In the genomic region with DNA sequence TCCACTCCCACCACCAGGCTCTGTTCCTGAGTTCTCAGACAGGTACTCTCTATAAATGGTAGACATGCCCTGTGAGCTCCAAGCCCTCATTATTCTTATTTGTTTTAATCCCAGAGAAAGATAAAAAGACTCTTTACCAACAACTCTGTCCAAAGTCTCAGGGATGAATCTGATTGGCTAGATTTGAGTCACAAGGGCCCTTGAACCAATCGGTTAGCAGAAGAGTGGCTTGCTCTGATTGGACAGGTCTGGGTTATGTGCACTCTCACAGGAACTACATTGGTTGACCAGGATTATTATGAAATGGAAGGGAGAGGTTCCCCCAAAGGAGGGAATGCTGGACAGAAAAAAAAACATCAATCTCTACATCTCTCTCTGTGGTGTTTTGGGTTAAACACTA, we compare ENCODE assay signal across 16 cellular contexts. TPM values are rescaled to one million over a fixed set of nuclear protein-coding genes. Genes with fewer than 3 reads are reported as not detected.
DNase-seq lines count a peak whose midpoint lies in the region; ATAC-seq, FAIRE-seq and TF ChIP-seq lines count a peak whose summit lies in the region.
"Had no signal": no experiment of that assay in that cellular context is flagged by ENCODE, and none has a peak within 500 bp of the region (broad histone marks: within the 10 kb centered on the region; RNA-seq: fewer than 3 reads in every experiment).

No MANE protein-coding gene starts in this region.

- peaks cover 61% of the 10 kb centered on the region for H3K36me3 Mint-ChIP-seq in activated naive CD4-positive, alpha-beta T cell treated with anti-CD3 and anti-CD28 coated beads for 36 hours (ENCODE audit: low read depth)
- peaks cover 84 to 92% of the 10 kb centered on the region in 2 donors for H3K36me3 Mint-ChIP-seq in stimulated activated naive B cell treated with anti-CD40 and anti-IgM and Interleukin-4, amounts not matched to agents 10 μg/mL and 1 μg/mL and 100 μg/mL, for 72 hours

- H3K27ac ChIP-seq in OCI-LY3 (ENCODE audit: low read length): peak overlapping the region; percentile 91
- no peak overlapping the region; the same call in 1 of the 2 replicates for H3K27ac ChIP-seq in GM12878 (ENCODE audit: control insufficient read depth, insufficient read depth)
- H3K27ac ChIP-seq: ovary, suprapubic skin had no signal

- CTCF ChIA-PET in activated naive CD4-positive, alpha-beta T cell treated with anti-CD3 and anti-CD28 coated beads for 36 hours (lab: Charles Lee): interaction anchor here (1.5 kb wide), 1 partner anchor 12 kb away, joined by 3 read pairs; no protein-coding TSS in a partner anchor
- CTCF ChIA-PET in GM12878 (lab: Yijun Ruan, JAX): interaction anchor here (1.5 to 1.8 kb wide), 2 partner anchors 8 to 10 kb away, joined by 5 to 7 read pairs; no protein-coding TSS in a partner anchor

- H3K4me1 Mint-ChIP-seq in activated naive CD4-positive, alpha-beta T cell treated with anti-CD3 and anti-CD28 coated beads for 36 hours (ENCODE audit: low read depth): peaks cover 93% of the 10 kb centered on the region
- H3K4me1 Mint-ChIP-seq in stimulated activated naive B cell treated with anti-CD40 and anti-IgM and Interleukin-4, amounts not matched to agents 10 μg/mL and 1 μg/mL and 100 μg/mL, for 72 hours: peaks cover 76 to 97% of the 10 kb centered on the region in 2 donors

- H3K79me2 ChIP-seq in OCI-LY3 (ENCODE audit: low read length) (peaks cover 99% of the 10 kb centered on the region), GM12878 (ENCODE audit: control insufficient read depth, insufficient read depth, low read length) (peaks cover 95% of the 10 kb centered on the region)

- H3K4me2 ChIP-seq in OCI-LY3 (ENCODE audit: low read length) (peak overlapping the region; percentile 2; the same call in 1 of the 2 replicates), GM12878 (ENCODE audit: control insufficient read depth, insufficient read depth) (peak overlapping the region; percentile 0; the same call in 1 of the 2 replicates)

- no peak for DNase-seq in activated naive CD4-positive, alpha-beta T cell treated with anti-CD3 and anti-CD28 coated beads for 36 hours
- DNase-seq in activated naive CD4-positive, alpha-beta T cell treated with Interleukin-2 at 50 U/mL for 16 hours: no peak
- DNase-seq in GM12878 (ENCODE audit: low read depth, low spot score) (no peak), dermis blood vessel endothelial cell (no peak)
- DNase-seq in stimulated activated naive B cell treated with anti-CD40 and anti-IgM and Interleukin-4, amounts not matched to agents 10 μg/mL and 1 μg/mL and 100 μg/mL, for 72 hours: no peak
- no peak for DNase-seq in central memory CD4-positive, alpha-beta T cell
- DNase-seq: DMS53, NCI-H187, NCI-H526 treated with DMSO at 0.1 percent for 48 hours, ovary, T-helper 9 cell had no signal

- no peaks in the 10 kb centered on the region for H3K27me3 Mint-ChIP-seq in activated naive CD4-positive, alpha-beta T cell treated with anti-CD3 and anti-CD28 coated beads for 36 hours (ENCODE audit: low read depth)
- H3K27me3 Mint-ChIP-seq in stimulated activated naive B cell treated with anti-CD40 and anti-IgM and Interleukin-4, amounts not matched to agents 10 μg/mL and 1 μg/mL and 100 μg/mL, for 72 hours: no peaks in the 10 kb centered on the region

- H3K36me3 ChIP-seq in OCI-LY3 (replicated peaks; ENCODE audit: low read depth, low read length): peaks cover 97% of the 10 kb centered on the region
- peaks cover 20 to 27% of the 10 kb centered on the region in 2 experiments for H3K36me3 ChIP-seq in GM12878 (ENCODE audit: control insufficient read depth in 2 of 2, insufficient read depth in 2 of 2, low read length in 1 of 2)
- H3K36me3 ChIP-seq: ovary, suprapubic skin had no signal

- TF ChIP-seq CTCF in OCI-LY3 (IDR thresholded peaks at IDR 0.05; ENCODE audit: low read depth, low read length) (no peak), GM12878 (IDR thresholded peaks at IDR 0.05 in 2 of 3, conservative IDR thresholded peaks at IDR 0.05 in 1 of 3; ENCODE audit: control insufficient read depth in 2 of 3, extremely low read depth in 1 of 3, insufficient read depth in 1 of 3, low read depth in 3 of 3, low read length in 3 of 3) (no peak)

- in situ Hi-C loops in GM12878 (cut with MboI): loop anchor here (25.0 kb wide), 1 partner anchor 952 kb away; no protein-coding TSS in a partner anchor

- intact Hi-C loops in activated naive CD4-positive, alpha-beta T cell treated with anti-CD3 and anti-CD28 coated beads for 36 hours (cut with micrococcal nuclease): no loop called here
- intact Hi-C loops in GM12878 (cut with micrococcal nuclease; ENCODE audit: unreplicated experiment): no loop called here

- no peak for TF ChIP-seq EP300 in GM12878 (IDR thresholded peaks at IDR 0.05; ENCODE audit: borderline replicate concordance in 1 of 2, control insufficient read depth in 1 of 2, low read depth in 2 of 2, low read length in 2 of 2)

- H3K9me3 Mint-ChIP-seq in activated naive CD4-positive, alpha-beta T cell treated with anti-CD3 and anti-CD28 coated beads for 36 hours: peaks cover 3% of the 10 kb centered on the region
- H3K9me3 Mint-ChIP-seq in stimulated activated naive B cell treated with anti-CD40 and anti-IgM and Interleukin-4, amounts not matched to agents 10 μg/mL and 1 μg/mL and 100 μg/mL, for 72 hours: peaks cover 12 to 20% of the 10 kb centered on the region in 2 donors
- H3K9me3 Mint-ChIP-seq: mesothelial cell of epicardium had no signal

- TF ChIP-seq RAD21 in GM12878 (IDR thresholded peaks at IDR 0.05; ENCODE audit: insufficient read depth, low read depth, low read length): no peak

- SMC1A ChIA-PET in GM12878 (lab: Charles Lee; ENCODE audit: uncharacterized antibody, unreplicated experiment): interaction anchor here (0.8 to 14.0 kb wide), 5 partner anchors 8 to 103 kb away, joined by 3 to 229 read pairs (median 4); no protein-coding TSS in a partner anchor

- no TSS peak for BruUV-seq in GM12878 (replicated peaks; lab: Mats Ljungman, UMichigan)

- H3K4me3 ChIP-seq in OCI-LY3 (ENCODE audit: low read length) (no peak overlapping the region), GM12878 (peak overlapping the region; percentile 12; the same call in 1 of the 2 replicates)
- H3K4me3 ChIP-seq: ovary, suprapubic skin had no signal

- H3K4me3 Mint-ChIP-seq in activated naive CD4-positive, alpha-beta T cell treated with anti-CD3 and anti-CD28 coated beads for 36 hours: no peak overlapping the region
- no peak overlapping the region for H3K4me3 Mint-ChIP-seq in stimulated activated naive B cell treated with anti-CD40 and anti-IgM and Interleukin-4, amounts not matched to agents 10 μg/mL and 1 μg/mL and 100 μg/mL, for 72 hours
- H3K4me3 Mint-ChIP-seq: mesothelial cell of epicardium had no signal

- POLR2A ChIA-PET in GM12878 (lab: Charles Lee): interaction anchor here (0.6 to 10.6 kb wide), 2 partner anchors 9 to 18 kb away, joined by 3 to 214 read pairs; no protein-coding TSS in a partner anchor

- WGBS in GM12878 (ENCODE audit: insufficient coverage, insufficient replicate concordance, low lambda C conversion rate, missing lambda C conversion rate): 58% methylated on average over 1 of the region's 1 CpG

- H4K20me1 ChIP-seq in OCI-LY3 (ENCODE audit: insufficient read depth, low read length) (peaks cover 68% of the 10 kb centered on the region), GM12878 (ENCODE audit: control insufficient read depth, insufficient read depth) (peaks cover 6% of the 10 kb centered on the region)

- ATAC-seq in GM12878 (no peak), GM18907 (IDR thresholded peaks at IDR 0.05; ENCODE audit: unreplicated experiment) (no peak)
- no peak for ATAC-seq in stimulated activated naive B cell treated with anti-CD40 and anti-IgM and Interleukin-4, amounts not matched to agents 10 μg/mL and 1 μg/mL and 100 μg/mL, for 72 hours (replicated peaks)

- no peak overlapping the region for H2AFZ ChIP-seq in OCI-LY3 (ENCODE audit: low read depth, low read length)
- H2AFZ ChIP-seq in GM12878 (ENCODE audit: control insufficient read depth, low read depth, low read length): no peak overlapping the region

- RAD21 ChIA-PET in GM12878 (lab: Charles Lee; ENCODE audit: unreplicated experiment): interaction anchor here (1.1 to 1.8 kb wide), 3 partner anchors 9 to 41 kb away, joined by 3 to 6 read pairs (median 6); no protein-coding TSS in a partner anchor

- peaks cover 62% of the 10 kb centered on the region for H3K4me1 ChIP-seq in OCI-LY3 (ENCODE audit: low read length)
- H3K4me1 ChIP-seq in GM12878 (ENCODE audit: control insufficient read depth, insufficient read depth, low read length): peaks cover 59% of the 10 kb centered on the region

- H3K27ac Mint-ChIP-seq in activated naive CD4-positive, alpha-beta T cell treated with anti-CD3 and anti-CD28 coated beads for 36 hours: peak overlapping the region; percentile 66
- peak overlapping the region; percentile 96 for H3K27ac Mint-ChIP-seq in stimulated activated naive B cell treated with anti-CD40 and anti-IgM and Interleukin-4, amounts not matched to agents 10 μg/mL and 1 μg/mL and 100 μg/mL, for 72 hours

- H3K9ac ChIP-seq in OCI-LY3 (ENCODE audit: low read length) (no peak overlapping the region; the same call in 1 of the 2 replicates), GM12878 (ENCODE audit: control insufficient read depth, insufficient read depth, low read length) (no peak overlapping the region)

- no peak for TF ChIP-seq POLR2A in GM12878 (IDR thresholded peaks at IDR 0.05; ENCODE audit: low read depth, low read length)

- no peak for FAIRE-seq in GM12878 (lab: Jason Lieb, UNC)
- FAIRE-seq: keratinocyte had no signal

- H3K27me3 ChIP-seq in OCI-LY3 (ENCODE audit: low read depth, low read length) (no peaks in the 10 kb centered on the region), GM12878 (replicated peaks in 1 of 2; ENCODE audit: control insufficient read depth in 2 of 2, insufficient read depth in 2 of 2, low read length in 1 of 2) (no peaks in the 10 kb centered on the region)
- H3K27me3 ChIP-seq: ovary, suprapubic skin had no signal

- H3K9me3 ChIP-seq in OCI-LY3 (ENCODE audit: insufficient read depth, low read length): peaks cover 42% of the 10 kb centered on the region
- peaks cover 11% of the 10 kb centered on the region; the same call in 2 of the 3 replicates for H3K9me3 ChIP-seq in GM12878 (replicated peaks; ENCODE audit: control insufficient read depth, insufficient read depth, low read length)
- H3K9me3 ChIP-seq: ovary, suprapubic skin had no signal

RNA-seq across cellular contexts. Expression of gene COTL1, which starts 7.5 kb away (rescaled TPM):
- total RNA-seq in activated naive CD4-positive, alpha-beta T cell treated with anti-CD3 and anti-CD28 coated beads for 36 hours: 100 to 1,000 TPM; 325 to 328 TPM
- 94.3 and 106 TPM in 2 replicates for total RNA-seq in GM12878 (2013; cell fraction: nucleolus; rRNA removed)
- 417 and 464 TPM in 2 replicates for total RNA-seq in GM12878 (2014; rRNA removed)
- 241 and 279 TPM in 2 replicates for total RNA-seq in GM12878 (2014; rRNA removed; fragmentation: Illumina TruSeq; extraction: Trizol)
- 675 and 688 TPM in 2 replicates for total RNA-seq in GM12878 (2021)
- 255 TPM for polyA plus RNA-seq in GM12878 (2011; ENCODE audit: low read depth)
- 136 and 205 TPM in 2 replicates for polyA plus RNA-seq in GM12878 (2011; rRNA removed)
- polyA plus RNA-seq in GM12878 (2011; cell fraction: cytosol; rRNA removed): 261 and 288 TPM in 2 replicates
- polyA plus RNA-seq in GM12878 (2011; cell fraction: nucleus; rRNA removed): 174 and 206 TPM in 2 replicates
- polyA plus RNA-seq in GM12878 (2012): 331 and 436 TPM in 2 replicates
- 257 and 493 TPM in 2 replicates for polyA plus RNA-seq in GM12878 (2014; fragmentation: Illumina TruSeq; extraction: Trizol)
- polyA plus RNA-seq in GM12878 (2014; fragmentation: Nextera tagmentation; extraction: Ambion mirVana): 100 to 1,000 TPM; 140 to 235 TPM
- polyA plus RNA-seq in GM12878 (2014; rRNA removed): 382 and 423 TPM in 2 replicates
- polyA plus RNA-seq in GM12878 (2016; fragmentation: Nextera tagmentation; extraction: Ambion mirVana): 100 to 1,000 TPM; 146 to 894 TPM
- polyA minus RNA-seq in GM12878 (2011; rRNA and poly(A)+ RNA removed): 103 and 174 TPM in 2 replicates
- polyA minus RNA-seq in GM12878 (2011; cell fraction: cytosol; rRNA and poly(A)+ RNA removed): 77.1 and 81.1 TPM in 2 replicates
- 78.5 and 132 TPM in 2 replicates for polyA minus RNA-seq in GM12878 (2011; cell fraction: nucleus; rRNA and poly(A)+ RNA removed)
- 125 and 140 TPM in 2 replicates for total RNA-seq in dermis blood vessel endothelial cell

RNA-seq across cellular contexts. Expression of gene KLHL36, which starts 37.9 kb away (rescaled TPM):
- 10 to 100 TPM; 45.7 to 50.3 TPM for total RNA-seq in activated naive CD4-positive, alpha-beta T cell treated with anti-CD3 and anti-CD28 coated beads for 36 hours
- 89.6 and 93.8 TPM in 2 replicates for total RNA-seq in GM12878 (2013; cell fraction: nucleolus; rRNA removed)
- total RNA-seq in GM12878 (2014; rRNA removed) (36.4 and 38.2 TPM in 2 replicates), GM12878 (2014; rRNA removed; fragmentation: Illumina TruSeq; extraction: Trizol) (16.2 and 16.7 TPM in 2 replicates), GM12878 (2021) (45.3 and 45.4 TPM in 2 replicates), dermis blood vessel endothelial cell (68.8 and 74.0 TPM in 2 replicates)
- polyA plus RNA-seq in GM12878 (2011; ENCODE audit: low read depth): 12.7 TPM
- polyA plus RNA-seq in GM12878 (2011; rRNA removed) (19.6 and 26.4 TPM in 2 replicates), GM12878 (2014; fragmentation: Illumina TruSeq; extraction: Trizol) (14.1 and 14.3 TPM in 2 replicates), GM12878 (2014; fragmentation: Nextera tagmentation; extraction: Ambion mirVana) (1 to 10 TPM; 2.6 to 2.7 TPM), GM12878 (2014; rRNA removed) (35.0 and 37.5 TPM in 2 replicates), GM12878 (2016; fragmentation: Nextera tagmentation; extraction: Ambion mirVana) (10 to 100 TPM; 12.9 to 16.8 TPM)
- polyA plus RNA-seq in GM12878 (2011; cell fraction: cytosol; rRNA removed): 30.1 and 37.2 TPM in 2 replicates
- polyA plus RNA-seq in GM12878 (2011; cell fraction: nucleus; rRNA removed): 76.3 and 77.8 TPM in 2 replicates
- 28.5 and 29.3 TPM in 2 replicates for polyA plus RNA-seq in GM12878 (2012)
- polyA minus RNA-seq in GM12878 (2011; rRNA and poly(A)+ RNA removed): 40.7 and 65.6 TPM in 2 replicates
- polyA minus RNA-seq in GM12878 (2011; cell fraction: cytosol; rRNA and poly(A)+ RNA removed): 17.5 and 25.8 TPM in 2 replicates
- polyA minus RNA-seq in GM12878 (2011; cell fraction: nucleus; rRNA and poly(A)+ RNA removed): 26.0 and 37.4 TPM in 2 replicates
